ENCODE assay signal across 1 cellular context in the genomic region with DNA sequence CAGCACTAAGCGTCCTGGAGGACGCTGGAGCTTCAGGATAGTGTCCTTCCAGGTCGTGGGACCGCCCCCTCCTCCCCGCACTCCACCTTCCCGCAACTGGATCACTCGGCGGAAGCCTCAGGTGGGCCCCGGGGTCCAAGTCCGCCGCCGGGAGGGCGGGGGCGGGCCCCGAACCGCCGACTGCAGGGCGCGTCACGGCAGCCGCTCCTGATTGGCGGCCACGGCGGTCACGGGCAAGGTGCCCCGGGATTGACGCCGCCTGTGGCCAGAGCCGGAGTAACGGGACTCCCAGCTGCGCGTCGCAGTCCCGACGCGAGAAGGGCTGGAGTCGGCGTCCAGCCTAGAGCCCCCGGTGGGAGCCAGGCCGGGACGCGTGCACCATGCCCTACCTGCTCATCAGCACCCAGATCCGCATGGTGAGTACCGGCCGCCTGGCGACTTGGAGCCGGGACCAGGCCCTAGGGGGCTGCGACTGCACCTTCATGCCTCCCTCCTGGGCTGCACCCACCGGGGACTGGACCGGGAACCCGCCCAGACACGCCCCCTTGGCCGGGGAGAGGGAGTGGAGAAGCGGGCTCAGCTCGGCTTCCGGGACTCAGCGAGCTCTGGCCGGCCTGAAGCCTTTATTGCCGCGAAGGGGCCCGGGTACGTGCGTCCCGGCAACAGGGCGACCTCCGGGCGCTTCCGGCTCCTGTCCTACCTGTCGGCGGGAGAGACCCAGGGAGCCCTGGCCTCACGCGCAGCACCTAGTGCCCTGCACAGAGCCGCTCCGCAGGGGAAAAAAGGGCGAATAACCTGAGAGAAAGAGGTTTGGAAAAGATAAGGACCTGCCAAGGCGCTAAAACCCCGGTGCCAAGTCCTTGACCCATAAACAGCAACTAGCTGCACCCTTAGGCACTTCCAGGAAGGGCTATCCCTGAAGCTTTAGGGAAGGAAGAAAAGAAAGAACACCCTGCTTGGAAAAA.
A peak's percentile ranks its signal among the peaks of the same experiment; 100 is the strongest.
TF ChIP-seq lines count a peak whose summit lies in the region.

A gene (plus strand): TSS at position 268 of the 965 bp plus-strand sequence. CDS start 113 bp downstream, at position 381.

TF ChIP-seq in K562, 482 proteins besides CTCF, POLR2A, EP300 and RAD21 (continued from another document and continues in another):
- TF ChIP-seq CREM (IDR thresholded peaks at IDR 0.05; ENCODE audit: low read depth) (peak; percentile 86), ZNF57 (CRISPR knock-in tag; IDR thresholded peaks at IDR 0.05) (no peak), ZNF77 (CRISPR knock-in tag; IDR thresholded peaks at IDR 0.05) (no peak), MCM7 (IDR thresholded peaks at IDR 0.05) (no peak), ZNF217 (CRISPR knock-in tag; IDR thresholded peaks at IDR 0.05) (no peak), BRD4 (IDR thresholded peaks at IDR 0.05) (no peak), ZKSCAN8 (CRISPR knock-in tag; IDR thresholded peaks at IDR 0.05) (no peak), SNIP1 (IDR thresholded peaks at IDR 0.05; ENCODE audit: low read depth) (no peak), IFI16 (CRISPR knock-in tag; IDR thresholded peaks at IDR 0.05) (no peak), JUNB (CRISPR knock-in tag; conservative IDR thresholded peaks at IDR 0.05) (no peak), ZNF311 (CRISPR knock-in tag; IDR thresholded peaks at IDR 0.05) (no peak), MCM5 (IDR thresholded peaks at IDR 0.05; ENCODE audit: low read depth) (no peak), U2AF1 (optimal IDR thresholded peaks at IDR 0.05; ENCODE audit: low read depth, low read length) (peak; percentile 71), SP1 (CRISPR knock-in tag; IDR thresholded peaks at IDR 0.05) (no peak; the same call in 1 of the 2 replicates), SAP30 (IDR thresholded peaks at IDR 0.05; ENCODE audit: borderline replicate concordance, insufficient read depth, low read depth, low read length, poor library complexity, severe bottlenecking) (peak; percentile 67), NFYB (IDR thresholded peaks at IDR 0.05; ENCODE audit: extremely low read depth, insufficient read length) (peak; percentile 78), ZNF239 (CRISPR knock-in tag; IDR thresholded peaks at IDR 0.05) (no peak), STAT5A (IDR thresholded peaks at IDR 0.05; ENCODE audit: borderline replicate concordance, low read length) (no peak; the same call in 1 of the 2 replicates), RBM14 (IDR thresholded peaks at IDR 0.05; ENCODE audit: borderline replicate concordance, insufficient read depth, low read depth, low read length) (no peak), NFRKB (IDR thresholded peaks at IDR 0.05; ENCODE audit: low read depth) (no peak), ZNF778 (CRISPR knock-in tag; IDR thresholded peaks at IDR 0.05) (no peak), KLF6 (CRISPR knock-in tag; IDR thresholded peaks at IDR 0.05; ENCODE audit: borderline replicate concordance) (no peak), NELFE (IDR thresholded peaks at IDR 0.05; ENCODE audit: insufficient read depth, insufficient read length) (no peak), SRSF3 (IDR thresholded peaks at IDR 0.05; ENCODE audit: insufficient read depth, low read length) (no peak), SAFB2 (IDR thresholded peaks at IDR 0.05; ENCODE audit: borderline replicate concordance, low read depth, low read length, severe bottlenecking) (no peak), U2AF2 (optimal IDR thresholded peaks at IDR 0.05; ENCODE audit: low read depth, low read length) (no peak), ZFP36 (IDR thresholded peaks at IDR 0.05; ENCODE audit: low read depth, low read length, partially characterized antibody) (no peak), CREBBP (IDR thresholded peaks at IDR 0.05; ENCODE audit: low read depth, low read length) (no peak), CHD4 (IDR thresholded peaks at IDR 0.05; ENCODE audit: insufficient read depth, insufficient replicate concordance, low read depth, low read length, poor library complexity, severe bottlenecking) (no peak), ZFP30 (CRISPR knock-in tag; IDR thresholded peaks at IDR 0.05; ENCODE audit: borderline replicate concordance) (no peak), PHTF2 (CRISPR knock-in tag; IDR thresholded peaks at IDR 0.05) (no peak), ZNF551 (CRISPR knock-in tag; IDR thresholded peaks at IDR 0.05) (no peak), RBM25 (IDR thresholded peaks at IDR 0.05; ENCODE audit: low read depth, low read length, severe bottlenecking) (no peak), PYGO2 (tag; IDR thresholded peaks at IDR 0.05) (no peak), NR2C1 (IDR thresholded peaks at IDR 0.05) (no peak), NR2C1 (tag; IDR thresholded peaks at IDR 0.05) (no peak), BRF1 (IDR thresholded peaks at IDR 0.05; ENCODE audit: borderline replicate concordance, extremely low read depth, insufficient read length) (no peak), LCOR (CRISPR knock-in tag; IDR thresholded peaks at IDR 0.05) (peak; percentile 22; the same call in 1 of the 2 replicates), DMBX1 (CRISPR knock-in tag; IDR thresholded peaks at IDR 0.05; ENCODE audit: borderline replicate concordance) (no peak)
- TF ChIP-seq, protein P1, sequence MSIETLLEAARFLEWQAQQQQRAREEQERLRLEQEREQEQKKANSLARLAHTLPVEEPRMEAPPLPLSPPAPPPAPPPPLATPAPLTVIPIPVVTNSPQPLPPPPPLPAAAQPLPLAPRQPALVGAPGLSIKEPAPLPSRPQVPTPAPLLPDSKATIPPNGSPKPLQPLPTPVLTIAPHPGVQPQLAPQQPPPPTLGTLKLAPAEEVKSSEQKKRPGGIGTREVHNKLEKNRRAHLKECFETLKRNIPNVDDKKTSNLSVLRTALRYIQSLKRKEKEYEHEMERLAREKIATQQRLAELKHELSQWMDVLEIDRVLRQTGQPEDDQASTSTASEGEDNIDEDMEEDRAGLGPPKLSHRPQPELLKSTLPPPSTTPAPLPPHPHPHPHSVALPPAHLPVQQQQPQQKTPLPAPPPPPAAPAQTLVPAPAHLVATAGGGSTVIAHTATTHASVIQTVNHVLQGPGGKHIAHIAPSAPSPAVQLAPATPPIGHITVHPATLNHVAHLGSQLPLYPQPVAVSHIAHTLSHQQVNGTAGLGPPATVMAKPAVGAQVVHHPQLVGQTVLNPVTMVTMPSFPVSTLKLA (conservative IDR thresholded peaks at IDR 0.05), result peak; percentile 18 to 73; a peak in 1 of 4 replicates
- TF ChIP-seq, protein P2, sequence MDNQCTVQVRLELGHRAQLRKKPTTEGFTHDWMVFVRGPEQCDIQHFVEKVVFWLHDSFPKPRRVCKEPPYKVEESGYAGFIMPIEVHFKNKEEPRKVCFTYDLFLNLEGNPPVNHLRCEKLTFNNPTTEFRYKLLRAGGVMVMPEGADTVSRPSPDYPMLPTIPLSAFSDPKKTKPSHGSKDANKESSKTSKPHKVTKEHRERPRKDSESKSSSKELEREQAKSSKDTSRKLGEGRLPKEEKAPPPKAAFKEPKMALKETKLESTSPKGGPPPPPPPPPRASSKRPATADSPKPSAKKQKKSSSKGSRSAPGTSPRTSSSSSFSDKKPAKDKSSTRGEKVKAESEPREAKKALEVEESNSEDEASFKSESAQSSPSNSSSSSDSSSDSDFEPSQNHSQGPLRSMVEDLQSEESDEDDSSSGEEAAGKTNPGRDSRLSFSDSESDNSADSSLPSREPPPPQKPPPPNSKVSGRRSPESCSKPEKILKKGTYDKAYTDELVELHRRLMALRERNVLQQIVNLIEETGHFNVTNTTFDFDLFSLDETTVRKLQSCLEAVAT (IDR thresholded peaks at IDR 0.05), result no peak
- TF ChIP-seq, protein P3, sequence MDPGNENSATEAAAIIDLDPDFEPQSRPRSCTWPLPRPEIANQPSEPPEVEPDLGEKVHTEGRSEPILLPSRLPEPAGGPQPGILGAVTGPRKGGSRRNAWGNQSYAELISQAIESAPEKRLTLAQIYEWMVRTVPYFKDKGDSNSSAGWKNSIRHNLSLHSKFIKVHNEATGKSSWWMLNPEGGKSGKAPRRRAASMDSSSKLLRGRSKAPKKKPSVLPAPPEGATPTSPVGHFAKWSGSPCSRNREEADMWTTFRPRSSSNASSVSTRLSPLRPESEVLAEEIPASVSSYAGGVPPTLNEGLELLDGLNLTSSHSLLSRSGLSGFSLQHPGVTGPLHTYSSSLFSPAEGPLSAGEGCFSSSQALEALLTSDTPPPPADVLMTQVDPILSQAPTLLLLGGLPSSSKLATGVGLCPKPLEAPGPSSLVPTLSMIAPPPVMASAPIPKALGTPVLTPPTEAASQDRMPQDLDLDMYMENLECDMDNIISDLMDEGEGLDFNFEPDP (CRISPR knock-in tag; IDR thresholded peaks at IDR 0.05), result no peak
- TF ChIP-seq, protein P4, sequence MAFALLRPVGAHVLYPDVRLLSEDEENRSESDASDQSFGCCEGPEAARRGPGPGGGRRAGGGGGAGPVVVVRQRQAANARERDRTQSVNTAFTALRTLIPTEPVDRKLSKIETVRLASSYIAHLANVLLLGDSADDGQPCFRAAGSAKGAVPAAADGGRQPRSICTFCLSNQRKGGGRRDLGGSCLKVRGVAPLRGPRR (CRISPR knock-in tag; IDR thresholded peaks at IDR 0.05), result no peak
- TF ChIP-seq, protein P5, sequence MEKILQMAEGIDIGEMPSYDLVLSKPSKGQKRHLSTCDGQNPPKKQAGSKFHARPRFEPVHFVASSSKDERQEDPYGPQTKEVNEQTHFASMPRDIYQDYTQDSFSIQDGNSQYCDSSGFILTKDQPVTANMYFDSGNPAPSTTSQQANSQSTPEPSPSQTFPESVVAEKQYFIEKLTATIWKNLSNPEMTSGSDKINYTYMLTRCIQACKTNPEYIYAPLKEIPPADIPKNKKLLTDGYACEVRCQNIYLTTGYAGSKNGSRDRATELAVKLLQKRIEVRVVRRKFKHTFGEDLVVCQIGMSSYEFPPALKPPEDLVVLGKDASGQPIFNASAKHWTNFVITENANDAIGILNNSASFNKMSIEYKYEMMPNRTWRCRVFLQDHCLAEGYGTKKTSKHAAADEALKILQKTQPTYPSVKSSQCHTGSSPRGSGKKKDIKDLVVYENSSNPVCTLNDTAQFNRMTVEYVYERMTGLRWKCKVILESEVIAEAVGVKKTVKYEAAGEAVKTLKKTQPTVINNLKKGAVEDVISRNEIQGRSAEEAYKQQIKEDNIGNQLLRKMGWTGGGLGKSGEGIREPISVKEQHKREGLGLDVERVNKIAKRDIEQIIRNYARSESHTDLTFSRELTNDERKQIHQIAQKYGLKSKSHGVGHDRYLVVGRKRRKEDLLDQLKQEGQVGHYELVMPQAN (IDR thresholded peaks at IDR 0.05; ENCODE audit: borderline replicate concordance), result peak; percentile 78
- TF ChIP-seq, protein P6, sequence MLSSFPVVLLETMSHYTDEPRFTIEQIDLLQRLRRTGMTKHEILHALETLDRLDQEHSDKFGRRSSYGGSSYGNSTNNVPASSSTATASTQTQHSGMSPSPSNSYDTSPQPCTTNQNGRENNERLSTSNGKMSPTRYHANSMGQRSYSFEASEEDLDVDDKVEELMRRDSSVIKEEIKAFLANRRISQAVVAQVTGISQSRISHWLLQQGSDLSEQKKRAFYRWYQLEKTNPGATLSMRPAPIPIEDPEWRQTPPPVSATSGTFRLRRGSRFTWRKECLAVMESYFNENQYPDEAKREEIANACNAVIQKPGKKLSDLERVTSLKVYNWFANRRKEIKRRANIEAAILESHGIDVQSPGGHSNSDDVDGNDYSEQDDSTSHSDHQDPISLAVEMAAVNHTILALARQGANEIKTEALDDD (IDR thresholded peaks at IDR 0.05), result no peak
- TF ChIP-seq, protein P7, sequence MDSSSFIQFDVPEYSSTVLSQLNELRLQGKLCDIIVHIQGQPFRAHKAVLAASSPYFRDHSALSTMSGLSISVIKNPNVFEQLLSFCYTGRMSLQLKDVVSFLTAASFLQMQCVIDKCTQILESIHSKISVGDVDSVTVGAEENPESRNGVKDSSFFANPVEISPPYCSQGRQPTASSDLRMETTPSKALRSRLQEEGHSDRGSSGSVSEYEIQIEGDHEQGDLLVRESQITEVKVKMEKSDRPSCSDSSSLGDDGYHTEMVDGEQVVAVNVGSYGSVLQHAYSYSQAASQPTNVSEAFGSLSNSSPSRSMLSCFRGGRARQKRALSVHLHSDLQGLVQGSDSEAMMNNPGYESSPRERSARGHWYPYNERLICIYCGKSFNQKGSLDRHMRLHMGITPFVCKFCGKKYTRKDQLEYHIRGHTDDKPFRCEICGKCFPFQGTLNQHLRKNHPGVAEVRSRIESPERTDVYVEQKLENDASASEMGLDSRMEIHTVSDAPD (CRISPR knock-in tag; IDR thresholded peaks at IDR 0.05), result no peak
- TF ChIP-seq, protein P8, sequence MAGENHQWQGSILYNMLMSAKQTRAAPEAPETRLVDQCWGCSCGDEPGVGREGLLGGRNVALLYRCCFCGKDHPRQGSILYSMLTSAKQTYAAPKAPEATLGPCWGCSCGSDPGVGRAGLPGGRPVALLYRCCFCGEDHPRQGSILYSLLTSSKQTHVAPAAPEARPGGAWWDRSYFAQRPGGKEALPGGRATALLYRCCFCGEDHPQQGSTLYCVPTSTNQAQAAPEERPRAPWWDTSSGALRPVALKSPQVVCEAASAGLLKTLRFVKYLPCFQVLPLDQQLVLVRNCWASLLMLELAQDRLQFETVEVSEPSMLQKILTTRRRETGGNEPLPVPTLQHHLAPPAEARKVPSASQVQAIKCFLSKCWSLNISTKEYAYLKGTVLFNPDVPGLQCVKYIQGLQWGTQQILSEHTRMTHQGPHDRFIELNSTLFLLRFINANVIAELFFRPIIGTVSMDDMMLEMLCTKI (IDR thresholded peaks at IDR 0.05; ENCODE audit: partially characterized antibody), result no peak
- TF ChIP-seq, protein P9, sequence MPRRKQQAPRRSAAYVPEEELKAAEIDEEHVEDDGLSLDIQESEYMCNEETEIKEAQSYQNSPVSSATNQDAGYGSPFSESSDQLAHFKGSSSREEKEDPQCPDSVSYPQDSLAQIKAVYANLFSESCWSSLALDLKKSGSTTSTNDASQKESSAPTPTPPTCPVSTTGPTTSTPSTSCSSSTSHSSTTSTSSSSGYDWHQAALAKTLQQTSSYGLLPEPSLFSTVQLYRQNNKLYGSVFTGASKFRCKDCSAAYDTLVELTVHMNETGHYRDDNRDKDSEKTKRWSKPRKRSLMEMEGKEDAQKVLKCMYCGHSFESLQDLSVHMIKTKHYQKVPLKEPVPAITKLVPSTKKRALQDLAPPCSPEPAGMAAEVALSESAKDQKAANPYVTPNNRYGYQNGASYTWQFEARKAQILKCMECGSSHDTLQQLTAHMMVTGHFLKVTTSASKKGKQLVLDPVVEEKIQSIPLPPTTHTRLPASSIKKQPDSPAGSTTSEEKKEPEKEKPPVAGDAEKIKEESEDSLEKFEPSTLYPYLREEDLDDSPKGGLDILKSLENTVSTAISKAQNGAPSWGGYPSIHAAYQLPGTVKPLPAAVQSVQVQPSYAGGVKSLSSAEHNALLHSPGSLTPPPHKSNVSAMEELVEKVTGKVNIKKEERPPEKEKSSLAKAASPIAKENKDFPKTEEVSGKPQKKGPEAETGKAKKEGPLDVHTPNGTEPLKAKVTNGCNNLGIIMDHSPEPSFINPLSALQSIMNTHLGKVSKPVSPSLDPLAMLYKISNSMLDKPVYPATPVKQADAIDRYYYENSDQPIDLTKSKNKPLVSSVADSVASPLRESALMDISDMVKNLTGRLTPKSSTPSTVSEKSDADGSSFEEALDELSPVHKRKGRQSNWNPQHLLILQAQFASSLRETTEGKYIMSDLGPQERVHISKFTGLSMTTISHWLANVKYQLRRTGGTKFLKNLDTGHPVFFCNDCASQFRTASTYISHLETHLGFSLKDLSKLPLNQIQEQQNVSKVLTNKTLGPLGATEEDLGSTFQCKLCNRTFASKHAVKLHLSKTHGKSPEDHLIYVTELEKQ (CRISPR knock-in tag; IDR thresholded peaks at IDR 0.05), result no peak
- TF ChIP-seq, protein P10, sequence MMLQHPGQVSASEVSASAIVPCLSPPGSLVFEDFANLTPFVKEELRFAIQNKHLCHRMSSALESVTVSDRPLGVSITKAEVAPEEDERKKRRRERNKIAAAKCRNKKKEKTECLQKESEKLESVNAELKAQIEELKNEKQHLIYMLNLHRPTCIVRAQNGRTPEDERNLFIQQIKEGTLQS (IDR thresholded peaks at IDR 0.05), result no peak
- TF ChIP-seq, protein P10 (CRISPR knock-in tag; conservative IDR thresholded peaks at IDR 0.05), result no peak
